In the genomic region with DNA sequence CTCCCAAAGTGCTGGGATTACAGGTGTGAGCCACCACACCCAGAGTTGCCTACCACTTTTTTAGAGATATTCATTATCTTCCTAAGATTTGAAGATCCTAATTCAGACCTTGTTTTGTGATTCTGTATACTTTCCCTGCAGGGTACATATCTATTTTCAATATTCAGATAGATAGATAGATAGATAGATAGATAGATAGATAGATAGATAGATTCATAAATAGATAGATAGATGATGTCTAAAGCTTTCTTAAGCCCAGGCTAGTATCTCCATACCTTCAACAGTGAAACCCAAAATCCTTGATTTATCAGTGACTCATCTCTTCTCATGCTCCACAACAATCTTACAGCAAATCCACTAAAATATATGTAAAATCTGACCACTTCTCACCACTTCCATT, we compare ENCODE assay signal across 34 cellular contexts. TPM values are rescaled to one million over a fixed set of nuclear protein-coding genes. Genes with fewer than 3 reads are reported as not detected.
DNase-seq lines count a peak whose midpoint lies in the region; ATAC-seq, FAIRE-seq and TF ChIP-seq lines count a peak whose summit lies in the region.
"Had no signal": no experiment of that assay in that cellular context is flagged by ENCODE, and none has a peak within 500 bp of the region (broad histone marks: within the 10 kb centered on the region; RNA-seq: fewer than 3 reads in every experiment).

No MANE protein-coding gene starts in this region.

- FAIRE-seq in K562 (lab: Jason Lieb, UNC), result no peak
- no peak for FAIRE-seq in H1 (lab: Jason Lieb, UNC)
- FAIRE-seq: A549, D721Med had no signal

- no peak for TF ChIP-seq RAD21 in K562 (CRISPR knock-in tag; conservative IDR thresholded peaks at IDR 0.05 in 1 of 2, IDR thresholded peaks at IDR 0.05 in 1 of 2)
- no peak for TF ChIP-seq RAD21 in H1 (IDR thresholded peaks at IDR 0.05 in 1 of 2, conservative IDR thresholded peaks at IDR 0.05 in 1 of 2; ENCODE audit: low read depth in 2 of 2, low read length in 2 of 2)

- no peak overlapping the region for H3K14ac ChIP-seq in H1 (ENCODE audit: insufficient read length)

- no peaks in the 10 kb centered on the region for H3K79me2 ChIP-seq in K562 (ENCODE audit: control insufficient read depth, insufficient read depth, low read length)
- H3K79me2 ChIP-seq in H1 (ENCODE audit: control insufficient read depth in 1 of 2, insufficient read depth in 2 of 2, low read length in 2 of 2), result no peaks in the 10 kb centered on the region

- H2BK12ac ChIP-seq in H1 (ENCODE audit: low read depth, low read length), result no peak overlapping the region

- intact Hi-C loops in K562 (cut with micrococcal nuclease) (no loop called here), sigmoid colon (cut with DNase I) (no loop called here)

- TF ChIP-seq CTCF in WTC11 (IDR thresholded peaks at IDR 0.05) (no peak), K562 (IDR thresholded peaks at IDR 0.05 in 2 of 3, conservative IDR thresholded peaks at IDR 0.05 in 1 of 3; ENCODE audit: insufficient read depth in 2 of 3, low read depth in 1 of 3, low read length in 3 of 3) (no peak), H1 (IDR thresholded peaks at IDR 0.05; ENCODE audit: control extremely low read depth in 1 of 3, insufficient read depth in 1 of 3, low read depth in 1 of 3, low read length in 3 of 3) (no peak), sigmoid colon (IDR thresholded peaks at IDR 0.05) (no peak)

- peaks cover 21% of the 10 kb centered on the region for H3K9me3 Mint-ChIP-seq in WTC11
- H3K9me3 Mint-ChIP-seq: CD8-positive, alpha-beta T cell had no signal

- BruUV-seq in K562 (replicated peaks; lab: Mats Ljungman, UMichigan), result no TSS peak

- no peak overlapping the region for H3K18ac ChIP-seq in H1 (ENCODE audit: extremely low read depth, low read length)

- no peak overlapping the region for H3K4ac ChIP-seq in H1 (replicated peaks; ENCODE audit: insufficient read length, low read depth, low read length)

- H3K4me1 Mint-ChIP-seq in WTC11, result peaks cover 5% of the 10 kb centered on the region; the same call in 1 of the 2 replicates
- H3K4me1 Mint-ChIP-seq: B cell; CD14-positive monocyte; CD4-positive, alpha-beta memory T cell; CD4-positive, CD25-positive, alpha-beta regulatory T cell; CD8-positive, alpha-beta memory T cell had no signal

- TF ChIP-seq EP300 in K562 (IDR thresholded peaks at IDR 0.05; ENCODE audit: low read length) (no peak), H1 (IDR thresholded peaks at IDR 0.05; ENCODE audit: borderline replicate concordance in 1 of 2, low read depth in 2 of 2, low read length in 2 of 2) (no peak), sigmoid colon (IDR thresholded peaks at IDR 0.05) (no peak)

- H3K4me2 ChIP-seq in K562 (ENCODE audit: insufficient read depth, low read length) (no peak overlapping the region), H1 (ENCODE audit: insufficient read depth in 1 of 2, low read depth in 2 of 2, low read length in 2 of 2) (no peak overlapping the region)
- H3K4me2 ChIP-seq: A549; BLaER1; BLaER1 treated with 17β-estradiol and CSF1 and Interleukin-3, amounts not matched to agents 10 nM and 100 nM had no signal

- H2BK120ac ChIP-seq in H1 (replicated peaks; ENCODE audit: low read depth, low read length), result no peak overlapping the region

- H3K27me3 Mint-ChIP-seq in WTC11 (ENCODE audit: low read depth), result peaks cover 17% of the 10 kb centered on the region

- no peak for TF ChIP-seq POLR2A in K562 (conservative IDR thresholded peaks at IDR 0.05)
- no peak for TF ChIP-seq POLR2A in H1 (IDR thresholded peaks at IDR 0.05; ENCODE audit: control extremely low read depth in 1 of 2, low read depth in 2 of 2, low read length in 2 of 2)
- no peak for TF ChIP-seq POLR2A in sigmoid colon (IDR thresholded peaks at IDR 0.05)

- no peak for DNase-seq in WTC11 (ENCODE audit: low spot score)
- DNase-seq in K562 (ENCODE audit: extremely low read depth in 1 of 4, low spot score in 3 of 4), result no peak
- DNase-seq in H1 (ENCODE audit: low read depth in 1 of 2, low spot score in 2 of 2), result no peak
- no peak for DNase-seq in NK-92 (lab: John Stamatoyannopoulos, UW; ENCODE audit: unreplicated experiment)
- DNase-seq in left lobe of liver (ENCODE audit: low spot score), result no peak
- no peak for DNase-seq in sigmoid colon
- DNase-seq: 8988T; ACHN; AML-193; BE2C; C1 segment of cervical spinal cord; Caco-2; Calu3; CD4-positive, alpha-beta memory T cell; CD4-positive, alpha-beta T cell; CD4-positive, CD25-positive, alpha-beta regulatory T cell; CD8-positive, alpha-beta memory T cell; CD8-positive, alpha-beta T cell; COR-L47; DMS 273 treated with DMSO at 0.1 percent for 48 hours; DMS153; DMS53; DMS79; DMS79 treated with DMSO at 0.1 percent for 48 hours; DND-41; EL had no signal

- no peaks in the 10 kb centered on the region for H3K79me1 ChIP-seq in H1 (ENCODE audit: low read depth, low read length)

- no peak for ATAC-seq in WTC11
- ATAC-seq in K562, result no peak
- no peak for ATAC-seq in left lobe of liver
- ATAC-seq: A549; CD8-positive, alpha-beta T cell had no signal

- POLR2A ChIA-PET in WTC11 (lab: Charles Lee), result no interaction called here
- POLR2A ChIA-PET in K562 (lab: Yijun Ruan, JAX), result no interaction called here
- POLR2A ChIA-PET in H1 (lab: Charles Lee; ENCODE audit: partially characterized antibody), result no interaction called here

- no peak overlapping the region for H4K8ac ChIP-seq in H1 (ENCODE audit: extremely low read depth, insufficient read depth, low read length)

- in situ Hi-C loops in K562 (cut with MboI), result no loop called here

- H3K36me3 ChIP-seq in K562 (ENCODE audit: control insufficient read depth, insufficient read depth, low read length) (no peaks in the 10 kb centered on the region), H1 (ENCODE audit: control insufficient read depth in 2 of 4, insufficient read depth in 4 of 4, low read length in 3 of 4) (no peaks in the 10 kb centered on the region), sigmoid colon (no peaks in the 10 kb centered on the region)
- H3K36me3 ChIP-seq: BE2C; BLaER1; BLaER1 treated with 17β-estradiol and CSF1 and Interleukin-3, amounts not matched to agents 10 nM and 100 nM had no signal

- no peak overlapping the region for H4K91ac ChIP-seq in H1 (replicated peaks; ENCODE audit: insufficient read length, low read length)

- H3K56ac ChIP-seq in H1 (replicated peaks; ENCODE audit: insufficient read length, low read depth, low read length), result no peak overlapping the region

- H2BK20ac ChIP-seq in H1 (ENCODE audit: low read length), result no peak overlapping the region

- no peak overlapping the region for H2BK5ac ChIP-seq in H1 (ENCODE audit: low read depth, low read length)

- CTCF ChIA-PET in WTC11 (lab: Charles Lee), result no interaction called here
- CTCF ChIA-PET in K562 (lab: Yijun Ruan, JAX; ENCODE audit: low intra/inter-chr PET ratio), result no interaction called here
- CTCF ChIA-PET in H1 (lab: Charles Lee; ENCODE audit: partially characterized antibody), result interaction anchor here (0.7 to 0.9 kb wide), 2 partner anchors 15 to 257 kb away, joined by 3 read pairs; no protein-coding TSS in a partner anchor

- H3K23ac ChIP-seq in H1 (ENCODE audit: insufficient read length), result no peak overlapping the region

- no peaks in the 10 kb centered on the region for H3K23me2 ChIP-seq in H1 (ENCODE audit: low read depth, low read length)

- H3K27ac Mint-ChIP-seq in WTC11, result peak overlapping the region; percentile 13; the same call in 1 of the 2 replicates
- H3K27ac Mint-ChIP-seq: B cell; CD14-positive monocyte; CD4-positive, alpha-beta memory T cell; CD4-positive, alpha-beta T cell; CD4-positive, CD25-positive, alpha-beta regulatory T cell; CD8-positive, alpha-beta memory T cell; CD8-positive, alpha-beta T cell had no signal

- H3K9ac ChIP-seq in K562 (ENCODE audit: insufficient read depth in 1 of 2, low read depth in 2 of 2, low read length in 2 of 2) (no peak overlapping the region), H1 (replicated peaks in 1 of 4; ENCODE audit: extremely low read depth in 1 of 4, low read depth in 3 of 4, low read length in 3 of 4) (no peak overlapping the region)
- H3K9ac ChIP-seq: BLaER1; BLaER1 treated with 17β-estradiol and CSF1 and Interleukin-3, amounts not matched to agents 10 nM and 100 nM had no signal

- H3K4me3 ChIP-seq in K562, result no peak overlapping the region
- H3K4me3 ChIP-seq in H1 (ENCODE audit: extremely low read depth in 1 of 4, insufficient read depth in 2 of 4, low read depth in 3 of 4, low read length in 4 of 4), result no peak overlapping the region
- no peak overlapping the region for H3K4me3 ChIP-seq in sigmoid colon
- H3K4me3 ChIP-seq: A549; BLaER1; BLaER1 treated with 17β-estradiol and CSF1 and Interleukin-3, amounts not matched to agents 10 nM and 100 nM had no signal

- no peak overlapping the region for H4K5ac ChIP-seq in H1 (ENCODE audit: insufficient read length, low read depth, low read length)

- H2BK15ac ChIP-seq in H1 (ENCODE audit: low read length), result no peak overlapping the region

- H2AFZ ChIP-seq in K562 (ENCODE audit: low read depth, low read length), result no peak overlapping the region
- H2AFZ ChIP-seq in H1 (ENCODE audit: low read length), result 0 out of 2 replicates have a peak overlapping the region, but pooled peaks have one; percentile 1

- H3K4me1 ChIP-seq in K562 (replicated peaks in 1 of 2; ENCODE audit: control insufficient read depth in 2 of 2, insufficient read depth in 2 of 2, low read length in 2 of 2) (no peaks in the 10 kb centered on the region), H1 (replicated peaks in 1 of 4; ENCODE audit: control insufficient read depth in 3 of 4, insufficient read depth in 4 of 4, low read length in 3 of 4) (peaks cover 0 to 2% (median 0%) of the 10 kb centered on the region in 4 experiments; a peak in 1 of 7 replicates), sigmoid colon (no peaks in the 10 kb centered on the region)
- H3K4me1 ChIP-seq: A549; BE2C; BLaER1; BLaER1 treated with 17β-estradiol and CSF1 and Interleukin-3, amounts not matched to agents 10 nM and 100 nM; Caco-2 had no signal

- H4K20me1 ChIP-seq in K562 (replicated peaks; ENCODE audit: control insufficient read depth, insufficient read depth, low read length) (no peaks in the 10 kb centered on the region), H1 (replicated peaks in 1 of 2; ENCODE audit: control insufficient read depth in 1 of 2, insufficient read depth in 2 of 2, low read length in 2 of 2) (no peaks in the 10 kb centered on the region)
- H4K20me1 ChIP-seq: BLaER1; BLaER1 treated with 17β-estradiol and CSF1 and Interleukin-3, amounts not matched to agents 10 nM and 100 nM had no signal

- no peaks in the 10 kb centered on the region; the same call in none of the 2 replicates for H3K9me3 ChIP-seq in K562 (replicated peaks; ENCODE audit: control insufficient read depth, insufficient read depth, low read depth, low read length)
- H3K9me3 ChIP-seq in H1 (ENCODE audit: insufficient read depth in 2 of 2, low read depth in 1 of 2, low read length in 1 of 2), result no peaks in the 10 kb centered on the region
- H3K9me3 ChIP-seq in sigmoid colon, result no peaks in the 10 kb centered on the region
- H3K9me3 ChIP-seq: BE2C, Caco-2 had no signal

- H3K36me3 Mint-ChIP-seq in WTC11, result peaks cover 4% of the 10 kb centered on the region; the same call in 1 of the 2 replicates
- H3K36me3 Mint-ChIP-seq: CD14-positive monocyte; CD4-positive, alpha-beta memory T cell; CD4-positive, CD25-positive, alpha-beta regulatory T cell; CD8-positive, alpha-beta T cell had no signal

- H2AK5ac ChIP-seq in H1 (ENCODE audit: low read depth, low read length), result no peak overlapping the region

- H3K9me1 ChIP-seq in K562 (ENCODE audit: control insufficient read depth, insufficient read depth, low read length), result no peaks in the 10 kb centered on the region

- no peak overlapping the region for H3K4me3 Mint-ChIP-seq in WTC11
- H3K4me3 Mint-ChIP-seq: B cell; CD14-positive monocyte; CD4-positive, alpha-beta memory T cell; CD4-positive, alpha-beta T cell; CD4-positive, CD25-positive, alpha-beta regulatory T cell; CD8-positive, alpha-beta memory T cell; CD8-positive, alpha-beta T cell had no signal

- no peak overlapping the region for H3K27ac ChIP-seq in K562 (ENCODE audit: extremely low read depth, low read depth, low read length)
- H3K27ac ChIP-seq in H1 (ENCODE audit: low read depth, low read length), result no peak overlapping the region
- no peak overlapping the region for H3K27ac ChIP-seq in sigmoid colon
- H3K27ac ChIP-seq: 22Rv1; A549; BLaER1; BLaER1 treated with 17β-estradiol and CSF1 and Interleukin-3, amounts not matched to agents 10 nM and 100 nM; C4-2B had no signal

- H3K27me3 ChIP-seq in K562 (ENCODE audit: control insufficient read depth in 2 of 2, insufficient read depth in 2 of 2, low read length in 2 of 2) (no peaks in the 10 kb centered on the region; a peak in 1 of 5 replicates), H1 (replicated peaks in 1 of 4; ENCODE audit: control insufficient read depth in 3 of 4, extremely low read depth in 1 of 4, insufficient read depth in 3 of 4, low read length in 3 of 4) (no peaks in the 10 kb centered on the region), sigmoid colon (no peaks in the 10 kb centered on the region)
- H3K27me3 ChIP-seq: BLaER1; BLaER1 treated with 17β-estradiol and CSF1 and Interleukin-3, amounts not matched to agents 10 nM and 100 nM had no signal

RNA-seq across cellular contexts. Expression of a gene that starts 30.8 kb away (rescaled TPM):
- total RNA-seq in WTC11 (2021) (9.4 to 11.5 TPM (median 11.3 TPM) in 3 replicates), K562 (2014; rRNA removed) (4.0 and 7.2 TPM in 2 replicates), K562 (2014; rRNA removed; fragmentation: Illumina TruSeq; extraction: Trizol) (6.0 TPM in 2 replicates), K562 (2015; rRNA removed; fragmentation: Illumina TruSeq; extraction: Trizol) (4.6 and 5.5 TPM in 2 replicates), K562 (2021) (5.7 and 5.8 TPM in 2 replicates), left lobe of liver (0.10 TPM), sigmoid colon (10 to 100 TPM in 1 of 4 donors, 1 to 10 TPM in 3; 3.5 to 14.1 (median 5.4) TPM)
- total RNA-seq in K562 (2011; cell fraction: chromatin; rRNA removed; ENCODE audit: low replicate concordance), result 2.2 and 8.8 TPM in 2 replicates
- 2.0 and 2.9 TPM in 2 replicates for total RNA-seq in K562 (2011; cell fraction: nucleolus; rRNA removed)
- total RNA-seq in K562 (2011; cell fraction: nucleoplasm; rRNA removed), result 5.6 and 9.8 TPM in 2 replicates
- polyA plus RNA-seq in K562 (2011; rRNA removed) (8.0 and 9.3 TPM in 2 replicates), K562 (2014; fragmentation: Illumina TruSeq; extraction: Trizol) (7.8 and 10.1 TPM in 2 replicates), K562 (2014; fragmentation: Nextera tagmentation; extraction: Ambion mirVana) (1 to 10 TPM; 2.3 to 2.5 TPM), K562 (2014; rRNA removed) (5.6 and 5.9 TPM in 2 replicates), H1 (2011; rRNA removed) (3.4 and 4.8 TPM in 2 replicates), sigmoid colon (1 to 10 TPM in 1 of 3 donors, under 1 TPM in 2; under 0.01 to 1.1 (median 0.46) TPM)
- polyA plus RNA-seq in K562 (2011; cell fraction: cytosol; rRNA removed), result 2.2 and 6.6 TPM in 2 replicates
- 3.2 and 3.9 TPM in 2 replicates for polyA plus RNA-seq in K562 (2011; cell fraction: nucleus; rRNA removed)
- 3.8 and 5.0 TPM in 2 replicates for polyA plus RNA-seq in K562 (2012)
- 5.8 and 7.7 TPM in 2 replicates for polyA minus RNA-seq in K562 (2011; rRNA and poly(A)+ RNA removed)
- polyA minus RNA-seq in K562 (2011; cell fraction: cytosol; rRNA and poly(A)+ RNA removed), result 2.1 and 3.1 TPM in 2 replicates
- polyA minus RNA-seq in K562 (2011; cell fraction: nucleus; rRNA and poly(A)+ RNA removed), result 2.0 and 3.8 TPM in 2 replicates
- total RNA-seq in H1 (2021; fragmentation: NEBNext Ultra II Directional; extraction: Animal tissue kit (Norgen Biotek cat#: 25700)), result 12.4 and 13.0 TPM in 2 replicates
- polyA plus RNA-seq in H1 (2011; cell fraction: cytosol; rRNA removed), result 5.7 TPM
- 1.8 TPM for polyA plus RNA-seq in H1 (2011; cell fraction: nucleus; rRNA removed)
- polyA plus RNA-seq in H1 (2012, experiment 1 of 2), result 4.7 to 9.2 TPM (median 7.3 TPM) in 4 replicates
- polyA plus RNA-seq in H1 (2012, experiment 2 of 2), result 0.71 TPM
- 12.1 TPM for polyA plus RNA-seq in H1 (2013, experiment 1 of 2)
- polyA plus RNA-seq in H1 (2013, experiment 2 of 2), result 11.5 TPM
- polyA minus RNA-seq in H1 (2011; rRNA and poly(A)+ RNA removed), result 2.8 and 3.1 TPM in 2 replicates
- polyA minus RNA-seq in H1 (2011; cell fraction: cytosol; rRNA and poly(A)+ RNA removed), result 1.5 TPM
- 4.9 TPM for polyA minus RNA-seq in H1 (2011; cell fraction: nucleus; rRNA and poly(A)+ RNA removed)

RNA-seq across cellular contexts. Expression of a gene that starts 53.5 kb away (rescaled TPM):
- total RNA-seq in WTC11 (2021) (6.7 to 7.1 TPM (median 7.0 TPM) in 3 replicates), K562 (2014; rRNA removed) (10.2 and 11.2 TPM in 2 replicates), K562 (2014; rRNA removed; fragmentation: Illumina TruSeq; extraction: Trizol) (21.6 and 25.5 TPM in 2 replicates), K562 (2015; rRNA removed; fragmentation: Illumina TruSeq; extraction: Trizol) (22.1 and 22.2 TPM in 2 replicates), K562 (2021) (10.7 and 11.0 TPM in 2 replicates), left lobe of liver (1.5 TPM), sigmoid colon (1 to 10 TPM; 4.3 to 8.6 (median 7.3) TPM)
- 6.7 and 29.3 TPM in 2 replicates for total RNA-seq in K562 (2011; cell fraction: chromatin; rRNA removed; ENCODE audit: low replicate concordance)
- 3.5 and 7.0 TPM in 2 replicates for total RNA-seq in K562 (2011; cell fraction: nucleolus; rRNA removed)
- 6.2 and 9.2 TPM in 2 replicates for total RNA-seq in K562 (2011; cell fraction: nucleoplasm; rRNA removed)
- polyA plus RNA-seq in K562 (2011; rRNA removed) (11.6 and 13.8 TPM in 2 replicates), K562 (2014; fragmentation: Illumina TruSeq; extraction: Trizol) (12.8 and 16.2 TPM in 2 replicates), K562 (2014; fragmentation: Nextera tagmentation; extraction: Ambion mirVana) (10 to 100 TPM in 1 of 2 experiments, 1 to 10 TPM in 1; 7.6 to 12.8 TPM), K562 (2014; rRNA removed) (7.7 and 9.0 TPM in 2 replicates), H1 (2011; rRNA removed) (1.1 and 1.9 TPM in 2 replicates), sigmoid colon (1 to 10 TPM; 2.1 to 3.1 (median 3.0) TPM)
- 1.7 and 4.6 TPM in 2 replicates for polyA plus RNA-seq in K562 (2011; cell fraction: cytosol; rRNA removed)
- polyA plus RNA-seq in K562 (2011; cell fraction: nucleus; rRNA removed), result 4.5 and 9.0 TPM in 2 replicates
- polyA plus RNA-seq in K562 (2012), result 7.6 and 9.3 TPM in 2 replicates
- 18.5 and 30.8 TPM in 2 replicates for polyA minus RNA-seq in K562 (2011; rRNA and poly(A)+ RNA removed)
- polyA minus RNA-seq in K562 (2011; cell fraction: cytosol; rRNA and poly(A)+ RNA removed), result 7.3 and 7.5 TPM in 2 replicates
- 6.5 and 12.1 TPM in 2 replicates for polyA minus RNA-seq in K562 (2011; cell fraction: nucleus; rRNA and poly(A)+ RNA removed)
- 11.7 and 12.3 TPM in 2 replicates for total RNA-seq in H1 (2021; fragmentation: NEBNext Ultra II Directional; extraction: Animal tissue kit (Norgen Biotek cat#: 25700))
- 2.4 TPM for polyA plus RNA-seq in H1 (2011; cell fraction: cytosol; rRNA removed)
- polyA plus RNA-seq in H1 (2011; cell fraction: nucleus; rRNA removed), result 1.1 TPM
- 3.1 to 5.6 TPM (median 3.5 TPM) in 4 replicates for polyA plus RNA-seq in H1 (2012, experiment 1 of 2)
- 0.35 TPM for polyA plus RNA-seq in H1 (2012, experiment 2 of 2)
- polyA plus RNA-seq in H1 (2013, experiment 1 of 2), result 8.5 TPM
- 8.1 TPM for polyA plus RNA-seq in H1 (2013, experiment 2 of 2)
- polyA minus RNA-seq in H1 (2011; rRNA and poly(A)+ RNA removed), result 6.3 and 7.7 TPM in 2 replicates
- 5.1 TPM for polyA minus RNA-seq in H1 (2011; cell fraction: cytosol; rRNA and poly(A)+ RNA removed)
- polyA minus RNA-seq in H1 (2011; cell fraction: nucleus; rRNA and poly(A)+ RNA removed), result 11.6 TPM
